2 cellular contexts compared by ENCODE assay signal in genomic region chr3:11650391-11650790, GRCh38.
TF ChIP-seq lines count a peak whose summit lies in the region.

No MANE protein-coding gene starts in this region.

TF ChIP-seq in GM23338, 12 proteins besides CTCF, POLR2A, EP300 and RAD21:
- TF ChIP-seq ZNF462 (CRISPR knock-in tag; IDR thresholded peaks at IDR 0.05) (no peak), STAT1 (IDR thresholded peaks at IDR 0.05; ENCODE audit: unreplicated experiment) (no peak), ZNF114 (CRISPR knock-in tag; IDR thresholded peaks at IDR 0.05) (no peak), EZH2phosphoT487 (IDR thresholded peaks at IDR 0.05; ENCODE audit: unreplicated experiment) (no peak), JUNB (IDR thresholded peaks at IDR 0.05; ENCODE audit: unreplicated experiment) (no peak), NANOG (IDR thresholded peaks at IDR 0.05; ENCODE audit: borderline replicate concordance) (no peak), EZH2 (IDR thresholded peaks at IDR 0.05; ENCODE audit: low read depth, unreplicated experiment) (no peak)

TF ChIP-seq in IMR-90, 13 proteins besides CTCF, POLR2A, EP300 and RAD21:
- TF ChIP-seq BHLHE40 (IDR thresholded peaks at IDR 0.05; ENCODE audit: low read depth, low read length) (no peak), ELK1 (IDR thresholded peaks at IDR 0.05; ENCODE audit: borderline replicate concordance, low read depth, low read length) (no peak), RFX5 (IDR thresholded peaks at IDR 0.05; ENCODE audit: low read depth, low read length) (no peak), CHD1 (IDR thresholded peaks at IDR 0.05; ENCODE audit: low read depth, low read length) (no peak), MXI1 (IDR thresholded peaks at IDR 0.05; ENCODE audit: borderline replicate concordance, low read depth, low read length) (no peak), MAZ (IDR thresholded peaks at IDR 0.05; ENCODE audit: borderline replicate concordance, low read depth, low read length) (no peak), MAFK (IDR thresholded peaks at IDR 0.05; ENCODE audit: low read depth, low read length) (no peak), CEBPB (IDR thresholded peaks at IDR 0.05; ENCODE audit: low read depth, low read length) (no peak), NFE2L2 (IDR thresholded peaks at IDR 0.05; ENCODE audit: low read depth, low read length) (no peak), FOS (IDR thresholded peaks at IDR 0.05; ENCODE audit: low read depth, low read length) (no peak), RCOR1 (IDR thresholded peaks at IDR 0.05; ENCODE audit: insufficient replicate concordance, low read length) (no peak), USF2 (IDR thresholded peaks at IDR 0.05; ENCODE audit: low read depth, low read length) (no peak), SMC3 (IDR thresholded peaks at IDR 0.05; ENCODE audit: low read depth, low read length) (no peak)
